In genomic region chr1:170214117-170214979, GRCh38 we compare ENCODE assay signal across 13 cellular contexts.
DNase-seq lines count a peak whose midpoint lies in the region; ATAC-seq and TF ChIP-seq lines count a peak whose summit lies in the region.
"Had no signal": no experiment of that assay in that cellular context is flagged by ENCODE, and none has a peak within 500 bp of the region (broad histone marks: within the 10 kb centered on the region; RNA-seq: fewer than 3 reads in every experiment).

No MANE protein-coding gene starts in this region.

- intact Hi-C loops in left lung (cut with DNase I): no loop called here
- intact Hi-C loops in naive thymus-derived CD4-positive, alpha-beta T cell (cut with micrococcal nuclease): no loop called here

- no peak overlapping the region for H3K9ac ChIP-seq in Loucy (ENCODE audit: low read depth, low read length, poor library complexity, severe bottlenecking)
- H3K9ac ChIP-seq: BLaER1 had no signal

- peaks cover 0 to 5% (median 0%) of the 10 kb centered on the region in 7 donors for H3K4me1 Mint-ChIP-seq in naive thymus-derived CD4-positive, alpha-beta T cell
- H3K4me1 Mint-ChIP-seq in activated naive CD4-positive, alpha-beta T cell treated with anti-CD3 and anti-CD28 coated beads, Interleukin-2, amount 10 ng/mL, durations not matched to agents 7 days and 5 days: no peaks in the 10 kb centered on the region

- no peaks in the 10 kb centered on the region for H3K9me2 ChIP-seq in Loucy (replicated peaks; ENCODE audit: low read depth, low read length)

- H2AFZ ChIP-seq in Loucy (ENCODE audit: low read length): 0 out of 2 replicates have a peak overlapping the region, but pooled peaks have one; percentile 27

- TF ChIP-seq CTCF in GM13977 (IDR thresholded peaks at IDR 0.05; ENCODE audit: extremely low read depth, insufficient read depth, missing control alignments): no peak
- TF ChIP-seq CTCF in Loucy (conservative IDR thresholded peaks at IDR 0.05; ENCODE audit: low read length): no peak
- no peak for TF ChIP-seq CTCF in left lung (IDR thresholded peaks at IDR 0.05)

- ATAC-seq in GM21717 (IDR thresholded peaks at IDR 0.05; ENCODE audit: unreplicated experiment) (peak; percentile 63), left lung (peak; percentile 61)
- ATAC-seq in naive thymus-derived CD4-positive, alpha-beta T cell: no peak

- in situ Hi-C loops in GM13977 (cut with MboI; ENCODE audit: low pct_unique_long_range_greater_than_20kb, low sequenced_read_pairs, unreplicated experiment): no loop called here

- POLR2A ChIA-PET in naive thymus-derived CD4-positive, alpha-beta T cell (lab: Charles Lee): no interaction called here

- no peak overlapping the region for H3K4me2 ChIP-seq in Loucy (ENCODE audit: low read depth, low read length, poor library complexity, severe bottlenecking)
- H3K4me2 ChIP-seq: BLaER1 had no signal

- no peaks in the 10 kb centered on the region for H3K4me1 ChIP-seq in Loucy (ENCODE audit: insufficient read depth, low read length, poor library complexity, severe bottlenecking)
- no peaks in the 10 kb centered on the region for H3K4me1 ChIP-seq in left lung
- H3K4me1 ChIP-seq in naive thymus-derived CD4-positive, alpha-beta T cell (ENCODE audit: control insufficient read depth in 2 of 2, insufficient read depth in 2 of 2, low read length in 2 of 2): no peaks in the 10 kb centered on the region
- H3K4me1 ChIP-seq: BLaER1, SJSA1 had no signal

- DNase-seq in GM13977 (ENCODE audit: low spot score): peak; percentile 8
- peak in 1 of 2 donors; percentile 24 for DNase-seq in left lung
- no peak for DNase-seq in naive thymus-derived CD4-positive, alpha-beta T cell
- no peak for DNase-seq in NCI-H82 (lab: John Stamatoyannopoulos, UW)
- no peak for DNase-seq in globus pallidus (ENCODE audit: low spot score)
- no peak for DNase-seq in activated naive CD4-positive, alpha-beta T cell treated with anti-CD3 and anti-CD28 coated beads, Interleukin-2, amount 10 ng/mL, durations not matched to agents 7 days and 5 days
- DNase-seq: NCI-H2107, nucleus accumbens had no signal

- peaks cover 0 to 2% (median 0%) of the 10 kb centered on the region in 11 donors for H3K9me3 Mint-ChIP-seq in naive thymus-derived CD4-positive, alpha-beta T cell
- no peaks in the 10 kb centered on the region for H3K9me3 Mint-ChIP-seq in activated naive CD4-positive, alpha-beta T cell treated with anti-CD3 and anti-CD28 coated beads, Interleukin-2, amount 10 ng/mL, durations not matched to agents 7 days and 5 days

- no peak overlapping the region for H3K4me3 ChIP-seq in Loucy (ENCODE audit: low read length, poor library complexity, severe bottlenecking)
- no peak overlapping the region for H3K4me3 ChIP-seq in left lung
- H3K4me3 ChIP-seq in naive thymus-derived CD4-positive, alpha-beta T cell (ENCODE audit: low read length): no peak overlapping the region
- H3K4me3 ChIP-seq: BLaER1, SJSA1 had no signal

- H3K4me3 Mint-ChIP-seq in naive thymus-derived CD4-positive, alpha-beta T cell: no peak overlapping the region
- H3K4me3 Mint-ChIP-seq in activated naive CD4-positive, alpha-beta T cell treated with anti-CD3 and anti-CD28 coated beads, Interleukin-2, amount 10 ng/mL, durations not matched to agents 7 days and 5 days: no peak overlapping the region

- H3K36me3 Mint-ChIP-seq in naive thymus-derived CD4-positive, alpha-beta T cell: no peaks in the 10 kb centered on the region
- H3K36me3 Mint-ChIP-seq in activated naive CD4-positive, alpha-beta T cell treated with anti-CD3 and anti-CD28 coated beads, Interleukin-2, amount 10 ng/mL, durations not matched to agents 7 days and 5 days: no peaks in the 10 kb centered on the region

- H3K9me3 ChIP-seq in Loucy (ENCODE audit: insufficient read depth, low read depth, low read length) (no peaks in the 10 kb centered on the region), left lung (no peaks in the 10 kb centered on the region)
- no peaks in the 10 kb centered on the region for H3K9me3 ChIP-seq in naive thymus-derived CD4-positive, alpha-beta T cell (ENCODE audit: control insufficient read depth in 2 of 3, low read length in 3 of 3)
- H3K9me3 ChIP-seq: BLaER1, SJSA1 had no signal

- peaks cover 9 to 67% (median 46%) of the 10 kb centered on the region in 5 donors for H3K27me3 Mint-ChIP-seq in naive thymus-derived CD4-positive, alpha-beta T cell
- H3K27me3 Mint-ChIP-seq in activated naive CD4-positive, alpha-beta T cell treated with anti-CD3 and anti-CD28 coated beads, Interleukin-2, amount 10 ng/mL, durations not matched to agents 7 days and 5 days: peaks cover 13% of the 10 kb centered on the region

- no peaks in the 10 kb centered on the region for H4K20me1 ChIP-seq in Loucy (ENCODE audit: insufficient read depth, low read length, poor library complexity, severe bottlenecking)
- H4K20me1 ChIP-seq: BLaER1 had no signal

- H3K27ac ChIP-seq in left lung: no peak overlapping the region
- H3K27ac ChIP-seq in naive thymus-derived CD4-positive, alpha-beta T cell (ENCODE audit: low read depth, low read length): no peak overlapping the region
- H3K27ac ChIP-seq: BLaER1, HL-60, SJSA1 had no signal

- H3F3A ChIP-seq in Loucy (ENCODE audit: low read depth): no peaks in the 10 kb centered on the region

- H3K27ac Mint-ChIP-seq in naive thymus-derived CD4-positive, alpha-beta T cell: no peak overlapping the region
- no peak overlapping the region for H3K27ac Mint-ChIP-seq in activated naive CD4-positive, alpha-beta T cell treated with anti-CD3 and anti-CD28 coated beads, Interleukin-2, amount 10 ng/mL, durations not matched to agents 7 days and 5 days

- H3K79me2 ChIP-seq in Loucy (ENCODE audit: insufficient read depth, low read length): no peaks in the 10 kb centered on the region

- H3K36me3 ChIP-seq in Loucy (ENCODE audit: insufficient read depth, low read length) (no peaks in the 10 kb centered on the region), left lung (no peaks in the 10 kb centered on the region)
- H3K36me3 ChIP-seq in naive thymus-derived CD4-positive, alpha-beta T cell (ENCODE audit: control insufficient read depth in 2 of 3, insufficient read depth in 3 of 3, low read length in 3 of 3): no peaks in the 10 kb centered on the region
- H3K36me3 ChIP-seq: BLaER1, SJSA1 had no signal

- H3K27me3 ChIP-seq in Loucy (ENCODE audit: insufficient read depth, low read length, poor library complexity, severe bottlenecking) (no peaks in the 10 kb centered on the region), left lung (no peaks in the 10 kb centered on the region)
- H3K27me3 ChIP-seq in naive thymus-derived CD4-positive, alpha-beta T cell (ENCODE audit: control insufficient read depth in 2 of 2, insufficient read depth in 2 of 2, low read length in 2 of 2): no peaks in the 10 kb centered on the region
- H3K27me3 ChIP-seq: BLaER1, SJSA1 had no signal

- CTCF ChIA-PET in naive thymus-derived CD4-positive, alpha-beta T cell (lab: Charles Lee): no interaction called here
- CTCF ChIA-PET in activated naive CD4-positive, alpha-beta T cell treated with anti-CD3 and anti-CD28 coated beads, Interleukin-2, amount 10 ng/mL, durations not matched to agents 7 days and 5 days (lab: Charles Lee): no interaction called here
